Comparison of ENCODE assay signal across 13 cellular contexts in genomic region chr5:14206028-14206725, GRCh38.
DNase-seq lines count a peak whose midpoint lies in the region; ATAC-seq and TF ChIP-seq lines count a peak whose summit lies in the region.
"Had no signal": no experiment of that assay in that cellular context is flagged by ENCODE, and none has a peak within 500 bp of the region (broad histone marks: within the 10 kb centered on the region; RNA-seq: fewer than 3 reads in every experiment).

No MANE protein-coding gene starts in this region.

- H3K9me3 ChIP-seq in right lobe of liver (no peaks in the 10 kb centered on the region), stomach (no peaks in the 10 kb centered on the region)
- H3K9me3 ChIP-seq: prostate gland had no signal

- H3K4me1 ChIP-seq in right lobe of liver (peaks cover 0 to 53% (median 18%) of the 10 kb centered on the region in 4 donors), stomach (peaks cover 20 to 97% (median 55%) of the 10 kb centered on the region in 4 donors), mesendoderm (ENCODE audit: control insufficient read depth, low read depth, low read length) (peaks cover 7% of the 10 kb centered on the region)

- no peak overlapping the region for H2AK5ac ChIP-seq in mesendoderm (ENCODE audit: low read length)

- WGBS in right lobe of liver (ENCODE audit: insufficient coverage, low coverage, low lambda C conversion rate, missing lambda C conversion rate) = 72% methylated on average over 10 of the region's 11 CpGs
- 75 to 84% (median 81%) methylated on average over 11 of the region's 11 CpGs for WGBS in stomach, 5 donors
- WGBS in mesendoderm (ENCODE audit: extremely low coverage, insufficient coverage, low lambda C conversion rate) = no CpG with 5 or more reads among the region's 11 CpGs

- no peak overlapping the region for H3K4ac ChIP-seq in mesendoderm (ENCODE audit: low read depth, low read length)

- no peak overlapping the region for H3K4me2 ChIP-seq in mesendoderm (ENCODE audit: low read length)

- H3K36me3 Mint-ChIP-seq in IgD-negative memory B cell = no peaks in the 10 kb centered on the region
- H3K36me3 Mint-ChIP-seq: activated naive CD4-positive, alpha-beta T cell treated with anti-CD3 and anti-CD28 coated beads, Interleukin-2, amount 50 U/mL, for 24 hours; CD4-positive, CD25-positive, alpha-beta regulatory T cell had no signal

- peak overlapping the region in 1 of 4 donors; percentile 42 for H3K4me3 Mint-ChIP-seq in IgD-negative memory B cell
- H3K4me3 Mint-ChIP-seq: activated naive CD4-positive, alpha-beta T cell treated with anti-CD3 and anti-CD28 coated beads, Interleukin-2, amount 50 U/mL, for 24 hours; CD4-positive, CD25-positive, alpha-beta regulatory T cell had no signal

- peak overlapping the region; percentile 53 to 98 (median 90) for H3K27ac Mint-ChIP-seq in IgD-negative memory B cell
- H3K27ac Mint-ChIP-seq: activated naive CD4-positive, alpha-beta T cell treated with anti-CD3 and anti-CD28 coated beads, Interleukin-2, amount 50 U/mL, for 24 hours; CD4-positive, CD25-positive, alpha-beta regulatory T cell had no signal

- peaks cover 0 to 2% (median 0%) of the 10 kb centered on the region in 3 donors for H3K9me3 Mint-ChIP-seq in IgD-negative memory B cell
- H3K9me3 Mint-ChIP-seq: activated naive CD4-positive, alpha-beta T cell treated with anti-CD3 and anti-CD28 coated beads, Interleukin-2, amount 50 U/mL, for 24 hours; CD4-positive, CD25-positive, alpha-beta regulatory T cell had no signal

- no peak overlapping the region for H4K8ac ChIP-seq in mesendoderm (ENCODE audit: low read depth, low read length)

- H2BK5ac ChIP-seq in mesendoderm (ENCODE audit: low read length) = no peak overlapping the region

- no peak overlapping the region for H2BK120ac ChIP-seq in mesendoderm (ENCODE audit: low read depth, low read length)

- no peak overlapping the region for H3K23ac ChIP-seq in mesendoderm (ENCODE audit: low read length)

- H3K79me2 ChIP-seq in mesendoderm (ENCODE audit: control insufficient read depth, insufficient read depth, low read length) = peaks cover 75% of the 10 kb centered on the region

- in situ Hi-C loops in brain microvascular endothelial cell (cut with HindIII; ENCODE audit: low pct_ligation_motif_present, low sequenced_read_pairs) = no loop called here

- H3K56ac ChIP-seq in mesendoderm (ENCODE audit: low read length) = no peak overlapping the region

- no peak overlapping the region for H2BK15ac ChIP-seq in mesendoderm (replicated peaks; ENCODE audit: low read depth)

- H3K27me3 Mint-ChIP-seq in IgD-negative memory B cell = no peaks in the 10 kb centered on the region

- DNase-seq in brain microvascular endothelial cell = no peak
- DNase-seq in right lobe of liver = no peak
- DNase-seq in stomach = no peak
- DNase-seq in midbrain (lab: John Stamatoyannopoulos, UW) = no peak
- no peak for DNase-seq in mesendoderm
- DNase-seq: CD4-positive, CD25-positive, alpha-beta regulatory T cell; GDM1; NCI-H2081; stimulated activated CD4-positive, alpha-beta T cell treated with anti-CD3 and anti-CD28 coated beads, Interleukin-2, amount 100 ng/mL, for 48 hours had no signal

- H3K36me3 ChIP-seq in brain microvascular endothelial cell (replicated peaks) (no peaks in the 10 kb centered on the region), right lobe of liver (no peaks in the 10 kb centered on the region), stomach (no peaks in the 10 kb centered on the region), mesendoderm (ENCODE audit: control insufficient read depth, insufficient read depth, low read length) (no peaks in the 10 kb centered on the region)
- H3K36me3 ChIP-seq: prostate gland had no signal

- H3K18ac ChIP-seq in mesendoderm (ENCODE audit: low read length) = no peak overlapping the region

- H3K27me3 ChIP-seq in brain microvascular endothelial cell (replicated peaks) = no peaks in the 10 kb centered on the region
- no peaks in the 10 kb centered on the region for H3K27me3 ChIP-seq in right lobe of liver
- no peaks in the 10 kb centered on the region for H3K27me3 ChIP-seq in stomach
- no peaks in the 10 kb centered on the region for H3K27me3 ChIP-seq in mesendoderm (ENCODE audit: insufficient read depth, low read length, poor library complexity)

- H3K9ac ChIP-seq in mesendoderm (ENCODE audit: low read length) = no peak overlapping the region

- intact Hi-C loops in right lobe of liver (cut with DNase I) = no loop called here
- intact Hi-C loops in stomach (cut with DNase I; ENCODE audit: low total_unique reads) = no loop called here

- TF ChIP-seq POLR2A in right lobe of liver (IDR thresholded peaks at IDR 0.05) (no peak), stomach (IDR thresholded peaks at IDR 0.05) (no peak)

- no peak overlapping the region for H4K5ac ChIP-seq in mesendoderm (ENCODE audit: low read length)

- H3K4me3 ChIP-seq in brain microvascular endothelial cell (ENCODE audit: low read depth, low read length) (no peak overlapping the region), right lobe of liver (no peak overlapping the region), stomach (no peak overlapping the region), mesendoderm (ENCODE audit: low read length) (no peak overlapping the region)
- H3K4me3 ChIP-seq: prostate gland had no signal

- TF ChIP-seq CTCF in brain microvascular endothelial cell (IDR thresholded peaks at IDR 0.05; ENCODE audit: low read depth, low read length, missing control alignments) (no peak), right lobe of liver (IDR thresholded peaks at IDR 0.05) (no peak), stomach (IDR thresholded peaks at IDR 0.05) (no peak)

- ATAC-seq in right lobe of liver (no peak), GM18907 (IDR thresholded peaks at IDR 0.05; ENCODE audit: unreplicated experiment) (no peak)

- TF ChIP-seq EP300 in stomach (IDR thresholded peaks at IDR 0.05) = no peak

- H3K79me1 ChIP-seq in mesendoderm (ENCODE audit: low read length) = peaks cover 22% of the 10 kb centered on the region

- H3K27ac ChIP-seq in brain microvascular endothelial cell (peak overlapping the region; percentile 86), right lobe of liver (peak overlapping the region in 2 of 3 donors; percentile 82 to 87), stomach (peak overlapping the region in 3 of 5 donors; percentile 66 to 78 (median 73)), mesendoderm (ENCODE audit: low read depth, low read length) (no peak overlapping the region)

- H3K4me1 Mint-ChIP-seq in IgD-negative memory B cell = peaks cover 66 to 78% (median 75%) of the 10 kb centered on the region in 3 donors
- H3K4me1 Mint-ChIP-seq: activated naive CD4-positive, alpha-beta T cell treated with anti-CD3 and anti-CD28 coated beads, Interleukin-2, amount 50 U/mL, for 24 hours had no signal
